Comparison of ENCODE assay signal across 11 cellular contexts in the genomic region with DNA sequence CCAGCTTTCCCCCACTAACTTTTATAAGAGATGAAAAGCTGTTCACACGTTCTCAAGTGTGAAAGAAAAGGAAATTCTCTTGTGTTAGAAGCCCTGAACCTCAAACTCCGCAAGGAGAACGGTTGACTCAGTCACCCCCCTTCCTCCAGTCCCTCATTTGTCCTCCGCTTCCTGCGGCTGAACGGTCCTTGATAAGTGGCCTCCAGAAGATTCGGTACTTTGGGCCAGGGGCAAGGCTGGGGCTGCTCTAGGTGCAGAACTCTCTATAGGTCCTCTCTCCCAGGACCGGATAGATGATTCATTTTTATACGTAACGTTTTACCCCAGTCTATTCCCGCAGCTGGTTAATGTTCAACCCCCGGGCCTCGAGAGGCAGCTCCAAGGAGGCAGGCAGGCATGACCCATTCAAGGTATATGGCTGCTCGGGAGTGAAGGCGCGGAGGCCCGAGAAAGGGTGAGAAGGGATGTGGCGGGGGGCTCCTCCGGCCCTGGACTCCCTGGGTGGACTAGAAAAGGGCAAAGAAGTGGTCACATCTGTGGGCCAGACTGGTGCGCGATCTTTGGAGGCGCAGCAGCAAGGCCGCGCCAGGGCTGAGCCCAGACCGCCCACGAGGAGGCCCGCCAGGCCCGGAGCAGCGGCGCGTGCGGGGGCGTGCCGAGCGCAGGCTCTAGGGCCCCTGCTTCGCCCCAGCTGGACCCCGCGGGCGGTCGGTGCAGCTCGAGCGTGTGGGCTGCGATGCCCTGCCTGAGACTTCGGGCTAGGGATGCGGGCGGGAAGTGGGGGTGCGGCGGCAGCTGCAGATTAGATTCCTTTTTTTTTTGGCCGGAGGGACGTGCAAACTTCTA. TPM values are rescaled to one million over a fixed set of nuclear protein-coding genes. Genes with fewer than 3 reads are reported as not detected.
DNase-seq lines count a peak whose midpoint lies in the region; ATAC-seq, FAIRE-seq and TF ChIP-seq lines count a peak whose summit lies in the region.
"Had no signal": no experiment of that assay in that cellular context is flagged by ENCODE, and none has a peak within 500 bp of the region (broad histone marks: within the 10 kb centered on the region; RNA-seq: fewer than 3 reads in every experiment).

No MANE protein-coding gene starts in this region.

- no peak overlapping the region for H2AFZ ChIP-seq in GM12878 (ENCODE audit: control insufficient read depth, low read depth, low read length)

- in situ Hi-C loops in GM12878 (cut with MboI): no loop called here

- POLR2A ChIA-PET in GM12878 (lab: Charles Lee): no interaction called here

- H3K4me1 ChIP-seq in GM12878 (ENCODE audit: control insufficient read depth, insufficient read depth, low read length): no peaks in the 10 kb centered on the region
- no peaks in the 10 kb centered on the region for H3K4me1 ChIP-seq in small intestine (ENCODE audit: control insufficient read depth in 2 of 2, insufficient read depth in 1 of 2, low read depth in 1 of 2, low read length in 1 of 2)

- no peak for TF ChIP-seq EP300 in GM12878 (IDR thresholded peaks at IDR 0.05; ENCODE audit: borderline replicate concordance in 1 of 2, control insufficient read depth in 1 of 2, low read depth in 2 of 2, low read length in 2 of 2)

- no peak for TF ChIP-seq CTCF in GM12878 (IDR thresholded peaks at IDR 0.05 in 2 of 3, conservative IDR thresholded peaks at IDR 0.05 in 1 of 3; ENCODE audit: control insufficient read depth in 2 of 3, extremely low read depth in 1 of 3, insufficient read depth in 1 of 3, low read depth in 3 of 3, low read length in 3 of 3)

- ATAC-seq in HG02840 (IDR thresholded peaks at IDR 0.05; ENCODE audit: low FRiP score, unreplicated experiment) (peak; percentile 86), GM12878 (peak; percentile 41), GM18867 (IDR thresholded peaks at IDR 0.05; ENCODE audit: unreplicated experiment) (no peak)

- DNase-seq in GM12878 (ENCODE audit: low read depth, low spot score) (no peak), small intestine (peak; percentile 95), iPS-NIHi7 (ENCODE audit: extremely low spot score) (no peak)
- DNase-seq in activated CD4-positive, alpha-beta T cell treated with anti-CD3 and anti-CD28 coated beads, Interleukin-2, amount 50 U/mL, for 4 hours: no peak
- DNase-seq in activated effector memory CD4-positive, alpha-beta T cell treated with anti-CD3 and anti-CD28 coated beads, Interleukin-2, amount 50 U/mL, for 16 hours: no peak
- DNase-seq: heart right ventricle; NK-92 treated with Interleukin-12 subunit alpha and Interleukin-12 subunit beta, amount 100 ng/mL, for 24 hours had no signal

- H3K79me2 ChIP-seq in GM12878 (ENCODE audit: control insufficient read depth, insufficient read depth, low read length): no peaks in the 10 kb centered on the region

- RAD21 ChIA-PET in GM12878 (lab: Charles Lee; ENCODE audit: unreplicated experiment): no interaction called here

- FAIRE-seq in GM12878 (lab: Jason Lieb, UNC) (no peak), small intestine (lab: Jason Lieb, UNC) (no peak)
- FAIRE-seq: H54 had no signal

- H3K4me2 ChIP-seq in GM12878 (ENCODE audit: control insufficient read depth, insufficient read depth): no peak overlapping the region

- H3K4me3 ChIP-seq in GM12878 (no peak overlapping the region), small intestine (ENCODE audit: low read depth in 1 of 2, low read length in 2 of 2) (peak overlapping the region in 1 of 2 donors; percentile 42)

- TF ChIP-seq RAD21 in GM12878 (IDR thresholded peaks at IDR 0.05; ENCODE audit: insufficient read depth, low read depth, low read length): no peak

- peak; percentile 15 for TF ChIP-seq POLR2A in GM19099 (IDR thresholded peaks at IDR 0.05; ENCODE audit: extremely low read depth, insufficient read length, low read depth)
- no peak for TF ChIP-seq POLR2A in GM12878 (IDR thresholded peaks at IDR 0.05; ENCODE audit: low read depth, low read length)

- H3K36me3 ChIP-seq in GM12878 (ENCODE audit: control insufficient read depth in 2 of 2, insufficient read depth in 2 of 2, low read length in 1 of 2) (no peaks in the 10 kb centered on the region), small intestine (ENCODE audit: control insufficient read depth in 2 of 2, insufficient read depth in 2 of 2, low read length in 2 of 2) (no peaks in the 10 kb centered on the region)
- H3K36me3 ChIP-seq: heart right ventricle had no signal

- H4K20me1 ChIP-seq in GM12878 (ENCODE audit: control insufficient read depth, insufficient read depth): no peaks in the 10 kb centered on the region

- WGBS in GM12878 (ENCODE audit: insufficient coverage, insufficient replicate concordance, low lambda C conversion rate, missing lambda C conversion rate): 23% methylated on average over 46 of the region's 50 CpGs
- 4 to 9% (median 5%) methylated on average over 36 to 50 of the region's 50 CpGs for WGBS in small intestine, 3 donors

- H3K9me3 ChIP-seq in GM12878 (replicated peaks; ENCODE audit: control insufficient read depth, insufficient read depth, low read length): no peaks in the 10 kb centered on the region
- no peaks in the 10 kb centered on the region for H3K9me3 ChIP-seq in small intestine (ENCODE audit: control insufficient read depth, low read depth)
- H3K9me3 ChIP-seq: heart right ventricle had no signal

- no peak overlapping the region for H3K27ac ChIP-seq in GM12878 (ENCODE audit: control insufficient read depth, insufficient read depth)
- H3K27ac ChIP-seq in small intestine (ENCODE audit: low read depth in 1 of 2, low read length in 1 of 2): peak overlapping the region in 1 of 2 donors; percentile 71
- H3K27ac ChIP-seq: heart right ventricle had no signal

- no peak overlapping the region for H3K9ac ChIP-seq in GM12878 (ENCODE audit: control insufficient read depth, insufficient read depth, low read length)

- intact Hi-C loops in GM12878 (cut with micrococcal nuclease; ENCODE audit: unreplicated experiment): no loop called here

- BruUV-seq in GM12878 (replicated peaks; lab: Mats Ljungman, UMichigan): no TSS peak

- H3K27me3 ChIP-seq in GM12878 (replicated peaks in 1 of 2; ENCODE audit: control insufficient read depth in 2 of 2, insufficient read depth in 2 of 2, low read length in 1 of 2): peaks cover 14% of the 10 kb centered on the region in 2 experiments
- peaks cover 0 to 40% of the 10 kb centered on the region in 2 donors for H3K27me3 ChIP-seq in small intestine (ENCODE audit: control insufficient read depth in 2 of 2, insufficient read depth in 2 of 2, low read length in 2 of 2)

- SMC1A ChIA-PET in GM12878 (lab: Charles Lee; ENCODE audit: uncharacterized antibody, unreplicated experiment): no interaction called here

- CTCF ChIA-PET in GM12878 (lab: Yijun Ruan, JAX): no interaction called here

TF ChIP-seq in GM12878, 131 proteins besides CTCF, POLR2A, EP300 and RAD21:
- TF ChIP-seq NFXL1 (IDR thresholded peaks at IDR 0.05; ENCODE audit: borderline replicate concordance): no peak
- no peak for TF ChIP-seq ZZZ3 (IDR thresholded peaks at IDR 0.05; ENCODE audit: control insufficient read depth, insufficient read length, low read depth)
- TF ChIP-seq CEBPB (IDR thresholded peaks at IDR 0.05; ENCODE audit: borderline replicate concordance in 1 of 2, low read depth in 2 of 2, low read length in 2 of 2): no peak
- no peak for TF ChIP-seq ZNF217 (IDR thresholded peaks at IDR 0.05)

RNA-seq across cellular contexts. Expression of gene PITX2, which starts 11.7 kb away (rescaled TPM):
- total RNA-seq in GM12878 (2013; cell fraction: nucleolus; rRNA removed): not detected in 2 replicates
- not detected in 2 replicates for total RNA-seq in GM12878 (2014; rRNA removed)
- not detected in 2 replicates for total RNA-seq in GM12878 (2014; rRNA removed; fragmentation: Illumina TruSeq; extraction: Trizol)
- total RNA-seq in GM12878 (2021): not detected in 2 replicates
- not detected for polyA plus RNA-seq in GM12878 (2011; ENCODE audit: low read depth)
- not detected in 2 replicates for polyA plus RNA-seq in GM12878 (2011; rRNA removed)
- not detected in 2 replicates for polyA plus RNA-seq in GM12878 (2011; cell fraction: cytosol; rRNA removed)
- polyA plus RNA-seq in GM12878 (2011; cell fraction: nucleus; rRNA removed): not detected in 2 replicates
- polyA plus RNA-seq in GM12878 (2012): not detected in 2 replicates
- not detected in 2 replicates for polyA plus RNA-seq in GM12878 (2014; fragmentation: Illumina TruSeq; extraction: Trizol)
- polyA plus RNA-seq in GM12878 (2014; fragmentation: Nextera tagmentation; extraction: Ambion mirVana): not detected
- polyA plus RNA-seq in GM12878 (2014; rRNA removed): not detected in 2 replicates
- polyA plus RNA-seq in GM12878 (2016; fragmentation: Nextera tagmentation; extraction: Ambion mirVana): not detected
- polyA minus RNA-seq in GM12878 (2011; rRNA and poly(A)+ RNA removed): not detected in 2 replicates
- not detected in 2 replicates for polyA minus RNA-seq in GM12878 (2011; cell fraction: cytosol; rRNA and poly(A)+ RNA removed)
- polyA minus RNA-seq in GM12878 (2011; cell fraction: nucleus; rRNA and poly(A)+ RNA removed): not detected in 2 replicates
- 10 to 100 TPM in 1 of 3 donors, 1 to 10 TPM in 2; 6.5 to 13.2 (median 8.7) TPM for polyA plus RNA-seq in small intestine

Comparison
In these comparisons a context has a peak if more than half of its experiments do, and no peak if none do; other contexts are left out.
1. RNA of gene PITX2, which starts 11.7 kb away (polyA plus RNA-seq): 6.5 to 13.2 TPM in small intestine; not detected in GM12878; every median in the first group is over 4 times any median in the second.